ENCODE assay signal across 14 cellular contexts in genomic region chr6:16305788-16306187, GRCh38.
DNase-seq lines count a peak whose midpoint lies in the region; ATAC-seq and TF ChIP-seq lines count a peak whose summit lies in the region.
"Had no signal": no experiment of that assay in that cellular context is flagged by ENCODE, and none has a peak within 500 bp of the region (broad histone marks: within the 10 kb centered on the region; RNA-seq: fewer than 3 reads in every experiment).

No MANE protein-coding gene starts in this region.

- no peak overlapping the region for H3K4me3 ChIP-seq in MG63
- H3K4me3 ChIP-seq: PC-9, tibial artery had no signal

- peaks cover 56% of the 10 kb centered on the region for H3K4me1 Mint-ChIP-seq in WTC11
- H3K4me1 Mint-ChIP-seq: nephron had no signal

- H3K36me3 ChIP-seq in MG63 = no peaks in the 10 kb centered on the region

- H3K9me3 Mint-ChIP-seq in WTC11 = no peaks in the 10 kb centered on the region
- H3K9me3 Mint-ChIP-seq: CD4-positive, CD25-positive, alpha-beta regulatory T cell; nephron had no signal

- POLR2A ChIA-PET in WTC11 (lab: Charles Lee) = no interaction called here

- no peaks in the 10 kb centered on the region for H3K27me3 ChIP-seq in MG63
- H3K27me3 ChIP-seq: tibial artery had no signal

- peaks cover 12% of the 10 kb centered on the region for H3K27me3 Mint-ChIP-seq in WTC11 (ENCODE audit: low read depth)
- H3K27me3 Mint-ChIP-seq: activated naive CD8-positive, alpha-beta T cell; CD4-positive, CD25-positive, alpha-beta regulatory T cell had no signal

- no peaks in the 10 kb centered on the region for H3K9me3 ChIP-seq in MG63
- H3K9me3 ChIP-seq: tibial artery had no signal

- peak overlapping the region; percentile 37; the same call in 1 of the 2 replicates for H3K27ac Mint-ChIP-seq in WTC11
- H3K27ac Mint-ChIP-seq: activated naive CD8-positive, alpha-beta T cell; nephron had no signal

- no peak for TF ChIP-seq CTCF in WTC11 (IDR thresholded peaks at IDR 0.05)

- ATAC-seq in GM18498 (IDR thresholded peaks at IDR 0.05; ENCODE audit: unreplicated experiment) (peak; percentile 33), GM21367 (IDR thresholded peaks at IDR 0.05; ENCODE audit: unreplicated experiment) (peak; percentile 21), HG03039 (IDR thresholded peaks at IDR 0.05; ENCODE audit: unreplicated experiment) (peak; percentile 9), WTC11 (peak; percentile 25)

- no peaks in the 10 kb centered on the region for H3K36me3 Mint-ChIP-seq in WTC11

- CTCF ChIA-PET in WTC11 (lab: Charles Lee) = interaction anchor here (1.4 kb wide), 1 partner anchor 20 kb away, joined by 7 read pairs; no protein-coding TSS in a partner anchor

- no peak for DNase-seq in WTC11 (ENCODE audit: low spot score)
- no peak for DNase-seq in NCI-H2171 treated with DMSO at 0.1 percent for 48 hours (lab: John Stamatoyannopoulos, UW)
- DNase-seq in stimulated activated CD4-positive, alpha-beta T cell treated with anti-CD3 and anti-CD28 coated beads, Interleukin-12 subunit alpha, Interleukin-12 subunit beta, amount 100 ng/mL, for 4 hours = no peak
- no peak for DNase-seq in GF-D8 (lab: John Stamatoyannopoulos, UW)
- DNase-seq in MG63 = no peak
- DNase-seq: CD4-positive, CD25-positive, alpha-beta regulatory T cell; MM.1S; PC-9 had no signal

- H3K4me3 Mint-ChIP-seq in WTC11 = peak overlapping the region; percentile 56
- H3K4me3 Mint-ChIP-seq: activated naive CD8-positive, alpha-beta T cell; CD4-positive, CD25-positive, alpha-beta regulatory T cell; nephron had no signal

TF ChIP-seq in WTC11, 78 proteins besides CTCF, POLR2A, EP300 and RAD21:
- no peak for TF ChIP-seq ZBTB21 (CRISPR knock-in tag; IDR thresholded peaks at IDR 0.05; ENCODE audit: borderline replicate concordance)
- TF ChIP-seq ZNF512 (CRISPR knock-in tag; IDR thresholded peaks at IDR 0.05; ENCODE audit: borderline replicate concordance) = no peak
- no peak for TF ChIP-seq KAT7 (CRISPR knock-in tag; IDR thresholded peaks at IDR 0.05; ENCODE audit: borderline replicate concordance)
- TF ChIP-seq TP53 (CRISPR knock-in tag; IDR thresholded peaks at IDR 0.05) = no peak
- TF ChIP-seq JAZF1 (CRISPR knock-in tag; IDR thresholded peaks at IDR 0.05) = no peak
- TF ChIP-seq ATF1 (CRISPR knock-in tag; IDR thresholded peaks at IDR 0.05) = no peak
- no peak for TF ChIP-seq FOXK1 (CRISPR knock-in tag; IDR thresholded peaks at IDR 0.05)
- no peak for TF ChIP-seq EMX1 (CRISPR knock-in tag; IDR thresholded peaks at IDR 0.05)
- TF ChIP-seq, protein P1, sequence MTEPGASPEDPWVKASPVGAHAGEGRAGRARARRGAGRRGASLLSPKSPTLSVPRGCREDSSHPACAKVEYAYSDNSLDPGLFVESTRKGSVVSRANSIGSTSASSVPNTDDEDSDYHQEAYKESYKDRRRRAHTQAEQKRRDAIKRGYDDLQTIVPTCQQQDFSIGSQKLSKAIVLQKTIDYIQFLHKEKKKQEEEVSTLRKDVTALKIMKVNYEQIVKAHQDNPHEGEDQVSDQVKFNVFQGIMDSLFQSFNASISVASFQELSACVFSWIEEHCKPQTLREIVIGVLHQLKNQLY (CRISPR knock-in tag; IDR thresholded peaks at IDR 0.05) = no peak
- no peak for TF ChIP-seq RELA (CRISPR knock-in tag; IDR thresholded peaks at IDR 0.05; ENCODE audit: borderline replicate concordance)
- TF ChIP-seq TCF7 (CRISPR knock-in tag; IDR thresholded peaks at IDR 0.05; ENCODE audit: low read depth) = no peak
- no peak for TF ChIP-seq TEAD4 (CRISPR knock-in tag; IDR thresholded peaks at IDR 0.05)
